ENCODE assay signal across 8 cellular contexts in the genomic region with DNA sequence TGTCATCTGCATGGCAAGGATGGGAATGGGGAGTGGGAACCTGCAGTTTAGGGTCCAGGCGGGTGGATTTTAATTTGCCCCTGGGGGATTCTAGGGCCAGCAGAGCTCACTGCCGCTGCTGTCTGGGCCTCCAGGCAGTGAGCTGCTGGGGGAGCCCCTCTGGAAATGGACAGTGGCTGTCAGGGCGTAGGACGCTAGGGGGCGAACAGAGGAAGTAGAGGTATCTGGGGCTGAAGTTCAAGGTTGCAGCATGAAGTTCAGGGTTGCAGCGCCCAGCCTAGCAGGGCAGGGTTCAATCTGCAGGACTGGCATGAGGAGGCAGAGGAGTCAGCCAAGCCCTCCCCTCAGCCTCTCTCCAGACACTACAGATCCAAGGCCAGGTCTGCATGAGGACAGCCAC. TPM values are rescaled to one million over a fixed set of nuclear protein-coding genes. Genes with fewer than 3 reads are reported as not detected.
DNase-seq lines count a peak whose midpoint lies in the region; ATAC-seq and TF ChIP-seq lines count a peak whose summit lies in the region.

No MANE protein-coding gene starts in this region.

- peaks cover 9 to 21% of the 10 kb centered on the region in 2 donors for H3K9me3 ChIP-seq in neuronal stem cell (replicated peaks in 1 of 2; ENCODE audit: control insufficient read depth in 2 of 2, insufficient read depth in 1 of 2, low read depth in 1 of 2, low read length in 2 of 2)

- no peak overlapping the region for H3K4me3 ChIP-seq in NB4 (ENCODE audit: low read depth, low read length)
- no peak overlapping the region for H3K4me3 ChIP-seq in neuronal stem cell (ENCODE audit: low read length in 2 of 2)

- H4K91ac ChIP-seq in neuronal stem cell (ENCODE audit: low read depth, low read length, poor library complexity): no peak overlapping the region

- no peak overlapping the region for H3K14ac ChIP-seq in neuronal stem cell (ENCODE audit: low read length)

- H2AFZ ChIP-seq in neuronal stem cell (ENCODE audit: low read length): no peak overlapping the region

- peak overlapping the region; percentile 31 for H2AK5ac ChIP-seq in neuronal stem cell (ENCODE audit: low read depth, low read length)

- H4K8ac ChIP-seq in neuronal stem cell (ENCODE audit: low read depth, low read length): no peak overlapping the region

- peaks cover 7% of the 10 kb centered on the region for H3K79me1 ChIP-seq in neuronal stem cell (ENCODE audit: low read depth, low read length)

- H3K23ac ChIP-seq in neuronal stem cell (ENCODE audit: low read depth, low read length, poor library complexity): peak overlapping the region; percentile 74

- TF ChIP-seq CTCF in NB4 (IDR thresholded peaks at IDR 0.05; ENCODE audit: low read depth, low read length): peak; percentile 74

- H3K27me3 ChIP-seq in neuronal stem cell (ENCODE audit: control insufficient read depth in 3 of 3, insufficient read depth in 3 of 3, low read depth in 1 of 3, low read length in 3 of 3): no peaks in the 10 kb centered on the region

- no peak overlapping the region for H2BK15ac ChIP-seq in neuronal stem cell (ENCODE audit: low read length)

- no peak overlapping the region for H3K4ac ChIP-seq in neuronal stem cell (ENCODE audit: low read length)

- no peak overlapping the region for H3K27ac ChIP-seq in neuronal stem cell (replicated peaks; ENCODE audit: low read length)

- no peak overlapping the region for H2BK12ac ChIP-seq in neuronal stem cell (ENCODE audit: low read length)

- H2BK5ac ChIP-seq in neuronal stem cell (ENCODE audit: low read length): no peak overlapping the region

- H3K18ac ChIP-seq in neuronal stem cell (ENCODE audit: low read length): no peak overlapping the region

- peak; percentile 33 for DNase-seq in ELF-1 (ENCODE audit: low read depth, low spot score)
- peak; percentile 70 for DNase-seq in NB4 (ENCODE audit: low read depth)
- peak; percentile 23 for DNase-seq in activated naive CD4-positive, alpha-beta T cell treated with Interleukin-2 at 50 U/mL for 16 hours
- no peak for DNase-seq in neuronal stem cell (ENCODE audit: low spot score)
- no peak for DNase-seq in SIG-M5 treated with dmso at 0.1 percent for 504 hours (lab: John Stamatoyannopoulos, UW; ENCODE audit: unreplicated experiment)

- H3K9ac ChIP-seq in neuronal stem cell (ENCODE audit: low read depth, low read length, poor library complexity): no peak overlapping the region

- H3K4me1 ChIP-seq in neuronal stem cell (ENCODE audit: control insufficient read depth in 2 of 2, insufficient read depth in 1 of 2, low read depth in 1 of 2, low read length in 2 of 2): no peaks in the 10 kb centered on the region

- peaks cover 2 to 21% of the 10 kb centered on the region in 2 donors for H3K36me3 ChIP-seq in neuronal stem cell (replicated peaks in 1 of 2; ENCODE audit: control insufficient read depth in 2 of 2, insufficient read depth in 2 of 2, low read length in 2 of 2)

- ATAC-seq in GM21515 (IDR thresholded peaks at IDR 0.05; ENCODE audit: unreplicated experiment): no peak
- ATAC-seq in HG03097 (IDR thresholded peaks at IDR 0.05; ENCODE audit: low FRiP score, unreplicated experiment): no peak
- no peak for ATAC-seq in HG03457 (IDR thresholded peaks at IDR 0.05; ENCODE audit: unreplicated experiment)

- H3K4me2 ChIP-seq in neuronal stem cell (ENCODE audit: insufficient read depth, low read length, poor library complexity, severe bottlenecking): no peak overlapping the region

- no CpG with 5 or more reads among the region's 6 CpGs for WGBS in neuronal stem cell (ENCODE audit: extremely low coverage in 2 of 2, insufficient read length in 2 of 2, insufficient replicate concordance in 1 of 2), 2 donors

- no peak for TF ChIP-seq POLR2A in NB4 (IDR thresholded peaks at IDR 0.05; ENCODE audit: extremely low read depth, insufficient read length)

- no peak overlapping the region for H2BK120ac ChIP-seq in neuronal stem cell (ENCODE audit: low read depth, low read length)

RNA-seq across cellular contexts. Expression of gene APBA2, which starts 49.5 kb away (rescaled TPM):
- polyA plus RNA-seq in neuronal stem cell (2013, experiment 1 of 2): 30.6 TPM
- 29.0 TPM for polyA plus RNA-seq in neuronal stem cell (2013, experiment 2 of 2)

Comparison
In these comparisons a context has a peak if more than half of its experiments do, and no peak if none do; other contexts are left out.
1. DNase-seq: peak in ELF-1 (single experiment), NB4 (single experiment) and activated naive CD4-positive, alpha-beta T cell treated with Interleukin-2 at 50 U/mL for 16 hours (single experiment); none in neuronal stem cell (single experiment) and SIG-M5 treated with dmso at 0.1 percent for 504 hours (single experiment).